23 cellular contexts compared by ENCODE assay signal in the genomic region with DNA sequence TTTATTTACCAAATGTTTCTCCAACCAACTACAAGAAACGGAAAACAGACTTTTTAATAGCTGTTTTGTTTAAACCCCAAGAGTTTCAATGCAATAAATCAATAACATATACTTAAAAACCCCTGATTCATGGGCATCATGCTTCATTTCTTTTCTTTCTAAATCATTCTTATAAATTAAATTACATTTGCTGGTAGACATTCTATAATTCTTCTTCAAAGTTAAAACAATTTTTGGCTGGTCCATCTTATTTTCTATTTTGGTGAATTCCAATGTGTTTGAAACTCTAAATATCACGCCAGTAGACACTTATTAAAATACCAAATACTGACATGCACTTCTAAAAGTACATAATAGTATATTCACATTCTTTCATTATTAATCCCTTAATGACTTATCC.
"Had no signal": no experiment of that assay in that cellular context is flagged by ENCODE, and none has a peak within 500 bp of the region (broad histone marks: within the 10 kb centered on the region; RNA-seq: fewer than 3 reads in every experiment).

No MANE protein-coding gene starts in this region.

- H3K36me3 ChIP-seq: colonic mucosa, esophagus muscularis mucosa, esophagus squamous epithelium, gastrocnemius medialis, gastroesophageal sphincter, heart left ventricle, heart right ventricle had no signal

- H3K27me3 ChIP-seq: colonic mucosa, dorsolateral prefrontal cortex, esophagus muscularis mucosa, esophagus squamous epithelium, foreskin keratinocyte, gastrocnemius medialis, gastroesophageal sphincter, heart left ventricle, heart right ventricle had no signal

- DNase-seq: colonic mucosa; cortex of kidney; dorsolateral prefrontal cortex; effector CD4-positive, alpha-beta T cell; effector CD8-positive, alpha-beta T cell; effector memory CD4-positive, alpha-beta T cell; effector memory CD8-positive, alpha-beta T cell; endodermal cell; erythroblast; esophagus squamous epithelium; foreskin fibroblast; foreskin keratinocyte; foreskin melanocyte; gastrocnemius medialis; glutamatergic neuron; head of caudate nucleus; heart left ventricle; heart right ventricle had no signal

- H3K4me1 ChIP-seq: colonic mucosa, esophagus muscularis mucosa, esophagus squamous epithelium, foreskin keratinocyte, gastrocnemius medialis, gastroesophageal sphincter, heart left ventricle, heart right ventricle had no signal

- ATAC-seq: effector memory CD8-positive, alpha-beta T cell; esophagus mucosa; foreskin keratinocyte; gastrocnemius medialis; gastroesophageal sphincter; heart left ventricle; heart right ventricle had no signal

- H3K4me3 ChIP-seq: colonic mucosa, coronary artery, dorsolateral prefrontal cortex, esophagus muscularis mucosa, esophagus squamous epithelium, gastrocnemius medialis, gastroesophageal sphincter, heart left ventricle, heart right ventricle had no signal

- H3K9me3 ChIP-seq: colonic mucosa, esophagus muscularis mucosa, esophagus squamous epithelium, gastrocnemius medialis, gastroesophageal sphincter, heart left ventricle, heart right ventricle had no signal

- H3K27ac ChIP-seq: colonic mucosa, coronary artery, dorsolateral prefrontal cortex, epithelial cell of prostate, esophagus muscularis mucosa, esophagus squamous epithelium, foreskin keratinocyte, gastrocnemius medialis, gastroesophageal sphincter, heart left ventricle, heart right ventricle had no signal
